ENCODE assay signal across 11 cellular contexts in genomic region chr16:78761427-78761826, GRCh38.
DNase-seq lines count a peak whose midpoint lies in the region; ATAC-seq and TF ChIP-seq lines count a peak whose summit lies in the region.
"Had no signal": no experiment of that assay in that cellular context is flagged by ENCODE, and none has a peak within 500 bp of the region (broad histone marks: within the 10 kb centered on the region; RNA-seq: fewer than 3 reads in every experiment).

No MANE protein-coding gene starts in this region.

- no peaks in the 10 kb centered on the region for H3K36me3 ChIP-seq in body of pancreas (replicated peaks in 1 of 2; ENCODE audit: insufficient read depth in 1 of 2, low read depth in 2 of 2)

- DNase-seq in activated naive CD4-positive, alpha-beta T cell treated with anti-CD3 and anti-CD28 coated beads, Interleukin-2, amount 50 U/mL, for 72 hours (ENCODE audit: low spot score in 2 of 2) = no peak
- DNase-seq in activated naive CD4-positive, alpha-beta T cell (lab: John Stamatoyannopoulos, UW) = no peak
- DNase-seq in amygdala (lab: John Stamatoyannopoulos, UW) (no peak), body of pancreas (no peak), retina (no peak), NCI-H1930 (lab: John Stamatoyannopoulos, UW) (no peak)
- DNase-seq: NCI-H510A treated with DMSO at 0.1 percent for 48 hours; stimulated activated CD4-positive, alpha-beta T cell treated with anti-CD3 and anti-CD28 coated beads, Interleukin-4, amount 100 ng/mL, for 4 hours had no signal

- TF ChIP-seq CTCF in body of pancreas (IDR thresholded peaks at IDR 0.05) = no peak

- peak; percentile 63 to 71 for ATAC-seq in activated naive CD4-positive, alpha-beta T cell treated with anti-CD3 and anti-CD28 coated beads, Interleukin-2, amount 50 U/mL, for 72 hours
- ATAC-seq in HG02642 (IDR thresholded peaks at IDR 0.05; ENCODE audit: poor library complexity, unreplicated experiment) = peak; percentile 84
- ATAC-seq in HG03469 (IDR thresholded peaks at IDR 0.05; ENCODE audit: unreplicated experiment) = peak; percentile 80
- ATAC-seq in body of pancreas = no peak

- H3K9me3 Mint-ChIP-seq in activated naive CD4-positive, alpha-beta T cell treated with anti-CD3 and anti-CD28 coated beads, Interleukin-2, amount 50 U/mL, for 72 hours = peaks cover 0 to 2% of the 10 kb centered on the region in 2 donors

- intact Hi-C loops in body of pancreas (cut with DNase I) = no loop called here

- no peaks in the 10 kb centered on the region for H3K9me3 ChIP-seq in body of pancreas

- TF ChIP-seq POLR2A in body of pancreas (IDR thresholded peaks at IDR 0.05) = no peak

- peaks cover 3% of the 10 kb centered on the region for H3K4me1 ChIP-seq in body of pancreas

- no peak overlapping the region for H3K27ac Mint-ChIP-seq in activated naive CD4-positive, alpha-beta T cell treated with anti-CD3 and anti-CD28 coated beads, Interleukin-2, amount 50 U/mL, for 72 hours

- H3K27ac ChIP-seq in body of pancreas = no peak overlapping the region
- H3K27ac ChIP-seq: hepatocyte had no signal

- H3K4me3 ChIP-seq in body of pancreas = no peak overlapping the region
- H3K4me3 ChIP-seq: hepatocyte had no signal

- H3K36me3 Mint-ChIP-seq in activated naive CD4-positive, alpha-beta T cell treated with anti-CD3 and anti-CD28 coated beads, Interleukin-2, amount 50 U/mL, for 72 hours = peaks cover 0 to 6% of the 10 kb centered on the region in 2 donors

- 82 to 83% methylated on average over 5 of the region's 5 CpGs for WGBS in body of pancreas, 2 donors

- no peaks in the 10 kb centered on the region for H3K27me3 ChIP-seq in body of pancreas
- H3K27me3 ChIP-seq: hepatocyte had no signal
